ENCODE assay signal across 14 cellular contexts in genomic region chr7:351681-352480, GRCh38.
A peak's percentile ranks its signal among the peaks of the same experiment; 100 is the strongest.
DNase-seq lines count a peak whose midpoint lies in the region; ATAC-seq, FAIRE-seq and TF ChIP-seq lines count a peak whose summit lies in the region.
"Had no signal": no experiment of that assay in that cellular context is flagged by ENCODE, and none has a peak within 500 bp of the region (broad histone marks: within the 10 kb centered on the region; RNA-seq: fewer than 3 reads in every experiment).

No MANE protein-coding gene starts in this region.

- no peak for FAIRE-seq in RCC 7860 (lab: Jason Lieb, UNC)
- FAIRE-seq: D721Med, GM12878 had no signal

- H3K9me3 ChIP-seq in T-helper 17 cell (ENCODE audit: control insufficient read depth, low read length, poor library complexity, severe bottlenecking): no peaks in the 10 kb centered on the region
- H3K9me3 ChIP-seq in colonic mucosa: no peaks in the 10 kb centered on the region
- H3K9me3 ChIP-seq: prostate gland had no signal

- H3K36me3 Mint-ChIP-seq in T-helper 17 cell (ENCODE audit: low read depth): no peaks in the 10 kb centered on the region
- peaks cover 3 to 4% of the 10 kb centered on the region in 2 donors for H3K36me3 Mint-ChIP-seq in stimulated activated naive B cell treated with anti-CD40 and anti-IgM and Interleukin-4, amounts not matched to agents 10 μg/mL and 1 μg/mL and 100 μg/mL, for 72 hours

- no peak overlapping the region for H3K4me3 Mint-ChIP-seq in T-helper 17 cell
- peak overlapping the region; percentile 74 to 79 for H3K4me3 Mint-ChIP-seq in stimulated activated naive B cell treated with anti-CD40 and anti-IgM and Interleukin-4, amounts not matched to agents 10 μg/mL and 1 μg/mL and 100 μg/mL, for 72 hours

- ATAC-seq in T-helper 17 cell: peak; percentile 75
- peak; percentile 43 for ATAC-seq in left lobe of liver
- peak; percentile 27 to 62 for ATAC-seq in stimulated activated naive B cell treated with anti-CD40 and anti-IgM and Interleukin-4, amounts not matched to agents 10 μg/mL and 1 μg/mL and 100 μg/mL, for 72 hours (replicated peaks)
- ATAC-seq: foreskin keratinocyte, GM12878 had no signal

- no peaks in the 10 kb centered on the region for H3K27me3 Mint-ChIP-seq in T-helper 17 cell
- peaks cover 12 to 14% of the 10 kb centered on the region in 2 donors for H3K27me3 Mint-ChIP-seq in stimulated activated naive B cell treated with anti-CD40 and anti-IgM and Interleukin-4, amounts not matched to agents 10 μg/mL and 1 μg/mL and 100 μg/mL, for 72 hours

- H3K4me1 ChIP-seq in colonic mucosa: no peaks in the 10 kb centered on the region
- H3K4me1 ChIP-seq: foreskin keratinocyte, prostate gland had no signal

- H3K4me3 ChIP-seq in colonic mucosa: no peak overlapping the region
- H3K4me3 ChIP-seq: GM12878, prostate gland had no signal

- no peak overlapping the region for H3K27ac ChIP-seq in colonic mucosa
- H3K27ac ChIP-seq: foreskin keratinocyte, prostate gland had no signal

- peak in 2 of 3 donors; percentile 29 to 30 for DNase-seq in T-helper 17 cell
- DNase-seq in activated T-cell treated with anti-CD3 and anti-CD28 coated beads for 24 hours (ENCODE audit: low read depth): peak; percentile 20
- DNase-seq in left lobe of liver (ENCODE audit: low spot score): no peak
- no peak for DNase-seq in stimulated activated naive B cell treated with anti-CD40 and anti-IgM and Interleukin-4, amounts not matched to agents 10 μg/mL and 1 μg/mL and 100 μg/mL, for 72 hours
- DNase-seq in GM20000 (ENCODE audit: low spot score): no peak
- DNase-seq in colonic mucosa: no peak
- no peak for DNase-seq in RCC 7860 (ENCODE audit: low spot score)
- DNase-seq in GM03348 (ENCODE audit: low spot score): no peak
- DNase-seq: cerebellar nuclear complex, foreskin keratinocyte, NCI-H2081 treated with DMSO at 0.1 percent for 48 hours had no signal

- H3K9ac ChIP-seq in colonic mucosa (ENCODE audit: low read depth in 2 of 2, low read length in 2 of 2): no peak overlapping the region

- H3K36me3 ChIP-seq in colonic mucosa: no peaks in the 10 kb centered on the region
- H3K36me3 ChIP-seq: prostate gland had no signal

- no peaks in the 10 kb centered on the region for H3K27me3 ChIP-seq in colonic mucosa

- intact Hi-C loops in colonic mucosa (cut with DNase I): no loop called here

- no peaks in the 10 kb centered on the region for H3K9me3 Mint-ChIP-seq in stimulated activated naive B cell treated with anti-CD40 and anti-IgM and Interleukin-4, amounts not matched to agents 10 μg/mL and 1 μg/mL and 100 μg/mL, for 72 hours

- TF ChIP-seq CTCF in GM20000 (IDR thresholded peaks at IDR 0.05; ENCODE audit: extremely low read depth, missing control alignments): no peak
- TF ChIP-seq CTCF in colonic mucosa (IDR thresholded peaks at IDR 0.05): no peak

- peaks cover 7% of the 10 kb centered on the region for H3K4me1 Mint-ChIP-seq in T-helper 17 cell
- H3K4me1 Mint-ChIP-seq in stimulated activated naive B cell treated with anti-CD40 and anti-IgM and Interleukin-4, amounts not matched to agents 10 μg/mL and 1 μg/mL and 100 μg/mL, for 72 hours: peaks cover 0 to 10% of the 10 kb centered on the region in 2 donors

- peak overlapping the region; percentile 72 for H3K27ac Mint-ChIP-seq in T-helper 17 cell
- peak overlapping the region; percentile 68 for H3K27ac Mint-ChIP-seq in stimulated activated naive B cell treated with anti-CD40 and anti-IgM and Interleukin-4, amounts not matched to agents 10 μg/mL and 1 μg/mL and 100 μg/mL, for 72 hours

Comparison
In these comparisons a context has a peak if more than half of its experiments do, and no peak if none do; other contexts are left out.
1. DNase-seq: peak in T-helper 17 cell (2 of 3) and activated T-cell treated with anti-CD3 and anti-CD28 coated beads for 24 hours (single experiment); none in left lobe of liver (single experiment), stimulated activated naive B cell treated with anti-CD40 and anti-IgM and Interleukin-4, amounts not matched to agents 10 μg/mL and 1 μg/mL and 100 μg/mL, for 72 hours (single experiment), GM20000 (single experiment), colonic mucosa (single experiment), RCC 7860 (single experiment) and GM03348 (single experiment).
2. Peak in every context shown above with its lines, with median percentiles within 50 percentile points of each other: ATAC-seq.